Comparison of ENCODE assay signal across 12 cellular contexts in genomic region chr11:9139628-9140357, GRCh38. TPM values are rescaled to one million over a fixed set of nuclear protein-coding genes. Genes with fewer than 3 reads are reported as not detected.
DNase-seq lines count a peak whose midpoint lies in the region; ATAC-seq, FAIRE-seq and TF ChIP-seq lines count a peak whose summit lies in the region.
"Had no signal": no experiment of that assay in that cellular context is flagged by ENCODE, and none has a peak within 500 bp of the region (broad histone marks: within the 10 kb centered on the region; RNA-seq: fewer than 3 reads in every experiment).

No MANE protein-coding gene starts in this region.

- peaks cover 23% of the 10 kb centered on the region for H3K4me1 Mint-ChIP-seq in activated T-helper 17 cell treated with anti-CD3 and anti-CD28 coated beads, Interleukin-2, amount 50 U/mL, for 72 hours

- no peaks in the 10 kb centered on the region for H3K36me3 ChIP-seq in testis (ENCODE audit: low read depth, missing control alignments)

- in situ Hi-C loops in KBM-7 (cut with MboI; ENCODE audit: low pct_unique_long_range_greater_than_20kb, low sequenced_read_pairs) = no loop called here

- TF ChIP-seq CTCF in testis (IDR thresholded peaks at IDR 0.05) = no peak

- no peak for TF ChIP-seq POLR2A in testis (IDR thresholded peaks at IDR 0.05)

- H3K9me3 ChIP-seq in testis = no peaks in the 10 kb centered on the region

- H3K9me3 Mint-ChIP-seq in activated naive CD4-positive, alpha-beta T cell treated with anti-CD3 and anti-CD28 coated beads, Interleukin-2, amount 50 U/mL, for 72 hours = no peaks in the 10 kb centered on the region
- no peaks in the 10 kb centered on the region for H3K9me3 Mint-ChIP-seq in activated T-helper 17 cell treated with anti-CD3 and anti-CD28 coated beads, Interleukin-2, amount 50 U/mL, for 72 hours
- H3K9me3 Mint-ChIP-seq: CD8-positive, alpha-beta T cell had no signal

- H3K27ac Mint-ChIP-seq in activated naive CD4-positive, alpha-beta T cell treated with anti-CD3 and anti-CD28 coated beads, Interleukin-2, amount 50 U/mL, for 72 hours = peak overlapping the region; percentile 29 to 73
- peak overlapping the region; percentile 47 for H3K27ac Mint-ChIP-seq in activated T-helper 17 cell treated with anti-CD3 and anti-CD28 coated beads, Interleukin-2, amount 50 U/mL, for 72 hours
- H3K27ac Mint-ChIP-seq: CD8-positive, alpha-beta T cell had no signal

- peak overlapping the region; percentile 4 for H3K4me3 Mint-ChIP-seq in activated T-helper 17 cell treated with anti-CD3 and anti-CD28 coated beads, Interleukin-2, amount 50 U/mL, for 72 hours
- H3K4me3 Mint-ChIP-seq: CD8-positive, alpha-beta T cell had no signal

- WGBS in testis, 2 donors = 54 to 56% methylated on average over 7 of the region's 7 CpGs

- DNase-seq in activated naive CD4-positive, alpha-beta T cell treated with anti-CD3 and anti-CD28 coated beads, Interleukin-2, amount 50 U/mL, for 72 hours (ENCODE audit: low spot score in 2 of 2) = no peak
- DNase-seq in activated naive CD4-positive, alpha-beta T cell (lab: John Stamatoyannopoulos, UW) = no peak
- DNase-seq in kidney tubule cell (ENCODE audit: low spot score) (peak; percentile 70), urothelium cell line (ENCODE audit: low spot score) (no peak), testis (no peak), KBM-7 (no peak), AML-193 (lab: John Stamatoyannopoulos, UW) (no peak)
- DNase-seq: activated CD8-positive, alpha-beta memory T cell treated with anti-CD3 and anti-CD28 coated beads for 24 hours; SIG-M5 had no signal

- no peak for ATAC-seq in activated naive CD4-positive, alpha-beta T cell treated with anti-CD3 and anti-CD28 coated beads, Interleukin-2, amount 50 U/mL, for 72 hours
- ATAC-seq in activated T-helper 17 cell treated with anti-CD3 and anti-CD28 coated beads, Interleukin-2, amount 50 U/mL, for 72 hours (replicated peaks) = no peak
- ATAC-seq: CD8-positive, alpha-beta T cell; GM12878 had no signal

- H3K27me3 Mint-ChIP-seq in activated T-helper 17 cell treated with anti-CD3 and anti-CD28 coated beads, Interleukin-2, amount 50 U/mL, for 72 hours = no peaks in the 10 kb centered on the region

- H3K4me1 ChIP-seq in testis = peaks cover 15% of the 10 kb centered on the region

- H3K4me3 ChIP-seq in testis = no peak overlapping the region
- H3K4me3 ChIP-seq: GM12878 had no signal

- H3K27me3 ChIP-seq in testis = no peaks in the 10 kb centered on the region

- H3K36me3 Mint-ChIP-seq in activated naive CD4-positive, alpha-beta T cell treated with anti-CD3 and anti-CD28 coated beads, Interleukin-2, amount 50 U/mL, for 72 hours = peaks cover 0 to 16% of the 10 kb centered on the region in 2 donors
- peaks cover 57% of the 10 kb centered on the region for H3K36me3 Mint-ChIP-seq in activated T-helper 17 cell treated with anti-CD3 and anti-CD28 coated beads, Interleukin-2, amount 50 U/mL, for 72 hours (ENCODE audit: low read depth)

- H3K27ac ChIP-seq in testis = no peak overlapping the region

- intact Hi-C loops in testis (cut with DNase I; ENCODE audit: low total_unique reads) = loop anchor here (5.0 kb wide), 1 partner anchor 122 kb away; no protein-coding TSS in a partner anchor

- peak; percentile 83 for FAIRE-seq in urothelium cell line (lab: Jason Lieb, UNC)
- FAIRE-seq: GM12878 had no signal

RNA-seq across cellular contexts. Expression of gene SCUBE2, which starts 48.4 kb away (rescaled TPM):
- under 1 TPM; 0.61 to 0.70 TPM for total RNA-seq in activated naive CD4-positive, alpha-beta T cell treated with anti-CD3 and anti-CD28 coated beads, Interleukin-2, amount 50 U/mL, for 72 hours
- total RNA-seq in activated T-helper 17 cell treated with anti-CD3 and anti-CD28 coated beads, Interleukin-2, amount 50 U/mL, for 72 hours = under 1 TPM in 1 of 2 donors, not detected in 1; 0.66 TPM
- 1 to 10 TPM; 3.5 to 5.0 TPM for total RNA-seq in testis
- polyA plus RNA-seq in testis (ENCODE audit: insufficient read depth, low read depth, low replicate concordance) = 10.5 TPM
- total RNA-seq: CD8-positive, alpha-beta T cell had no signal
